Comparison of ENCODE assay signal across 9 cellular contexts in the genomic region with DNA sequence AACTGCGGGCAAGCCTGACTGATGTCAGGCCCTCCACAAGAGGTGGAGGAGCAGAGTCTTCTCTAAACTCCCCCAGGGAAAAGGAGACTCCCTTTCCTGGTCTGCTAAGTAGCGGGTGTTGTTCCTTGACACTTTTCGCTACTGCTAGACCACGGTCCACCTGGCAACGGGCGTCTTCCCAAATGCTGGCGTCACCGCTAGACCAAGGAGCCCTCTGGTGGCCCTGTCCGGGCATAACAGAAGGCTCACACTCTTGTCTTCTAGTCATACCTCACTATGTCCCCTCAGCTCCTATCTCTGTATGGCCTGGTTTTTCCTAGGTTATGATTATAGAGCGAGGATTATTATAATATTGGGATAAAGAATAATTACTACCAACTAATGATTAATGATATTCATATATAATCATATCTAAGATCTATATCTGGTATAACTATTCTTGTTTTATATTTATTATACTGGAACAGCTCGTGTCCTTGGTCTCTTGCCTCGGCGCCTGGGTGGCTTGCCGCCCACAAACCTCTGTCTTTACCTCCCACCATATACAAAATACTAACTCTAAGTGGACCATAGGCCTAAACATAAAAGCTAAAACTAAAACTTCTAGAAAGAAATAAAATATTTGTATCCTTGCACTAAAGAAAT. TPM values are rescaled to one million over a fixed set of nuclear protein-coding genes. Genes with fewer than 3 reads are reported as not detected.
DNase-seq lines count a peak whose midpoint lies in the region; FAIRE-seq and TF ChIP-seq lines count a peak whose summit lies in the region.
"Not testable (repeated sequence)": the region's sequence is repeated elsewhere in the genome, so short reads cannot be mapped to it uniquely, and the experiment has no call there.
"Had no signal": no experiment of that assay in that cellular context is flagged by ENCODE, and none has a peak within 500 bp of the region (broad histone marks: within the 10 kb centered on the region; RNA-seq: fewer than 3 reads in every experiment).

No MANE protein-coding gene starts in this region.

- FAIRE-seq in endothelial cell of umbilical vein (lab: Jason Lieb, UNC), result not testable (repeated sequence)

- H3K9me3 ChIP-seq in Loucy (ENCODE audit: insufficient read depth, low read depth, low read length); endothelial cell of umbilical vein (replicated peaks; ENCODE audit: control insufficient read depth, insufficient read depth, low read length); vagina: not testable (repeated sequence)

- intact Hi-C loops in endothelial cell of umbilical vein (cut with micrococcal nuclease), result loop anchor here (1.0 kb wide), 2 partner anchors 188 to 231 kb away; no protein-coding TSS in a partner anchor
- intact Hi-C loops in vagina (cut with DNase I), result not testable (repeated sequence)

- BruUV-seq in endothelial cell of umbilical vein (replicated peaks; lab: Mats Ljungman, UMichigan), result not testable (repeated sequence)

- not testable (repeated sequence) for H3K27me3 ChIP-seq in Loucy (ENCODE audit: insufficient read depth, low read length, poor library complexity, severe bottlenecking); endothelial cell of umbilical vein (ENCODE audit: control insufficient read depth in 2 of 2, insufficient read depth in 2 of 2, low read length in 2 of 2); vagina

- not testable (repeated sequence) for TF ChIP-seq POLR2A in endothelial cell of umbilical vein (IDR thresholded peaks at IDR 0.05; ENCODE audit: low read depth, low read length); vagina (IDR thresholded peaks at IDR 0.05)

- H3K9me1 ChIP-seq in endothelial cell of umbilical vein (replicated peaks; ENCODE audit: control insufficient read depth, extremely low read depth, insufficient read depth, low read length), result not testable (repeated sequence)

- not testable (repeated sequence) for H3K9ac ChIP-seq in Loucy (ENCODE audit: low read depth, low read length, poor library complexity, severe bottlenecking); endothelial cell of umbilical vein (replicated peaks; ENCODE audit: extremely low read depth, insufficient read depth, low read length)

- dilution Hi-C loops in endothelial cell of umbilical vein (cut with MboI; ENCODE audit: extremely low pct_ligation_motif_present, low sequenced_read_pairs), result not testable (repeated sequence)

- in situ Hi-C loops in SK-MEL-5 (cut with HindIII; ENCODE audit: low pct_unique_long_range_greater_than_20kb, low sequenced_read_pairs), result not testable (repeated sequence)

- not testable (repeated sequence) for H3K4me1 ChIP-seq in Loucy (ENCODE audit: insufficient read depth, low read length, poor library complexity, severe bottlenecking); endothelial cell of umbilical vein (ENCODE audit: control insufficient read depth, extremely low read depth, insufficient read depth, low read length); vagina

- H3K79me2 ChIP-seq in Loucy (ENCODE audit: insufficient read depth, low read length); endothelial cell of umbilical vein (ENCODE audit: control insufficient read depth, insufficient read depth, low read length): not testable (repeated sequence)

- H3K4me2 ChIP-seq in Loucy (ENCODE audit: low read depth, low read length, poor library complexity, severe bottlenecking); endothelial cell of umbilical vein (ENCODE audit: insufficient read depth, low read length): not testable (repeated sequence)

- H3K27ac ChIP-seq in endothelial cell of umbilical vein (ENCODE audit: insufficient read depth, low read depth, low read length); vagina: not testable (repeated sequence)

- not testable (repeated sequence) for H3K4me3 ChIP-seq in Loucy (ENCODE audit: low read length, poor library complexity, severe bottlenecking); endothelial cell of umbilical vein (replicated peaks in 1 of 3; ENCODE audit: insufficient read depth in 1 of 3, low read depth in 1 of 3, low read length in 3 of 3); vagina

- TF ChIP-seq CTCF in Loucy (conservative IDR thresholded peaks at IDR 0.05; ENCODE audit: low read length) (peak; percentile 26; the same call in 1 of the 2 replicates), endothelial cell of umbilical vein (IDR thresholded peaks at IDR 0.05; ENCODE audit: extremely low read depth in 1 of 2, insufficient read depth in 1 of 2, low read depth in 1 of 2, low read length in 2 of 2) (peak; percentile 11 to 43), vagina (IDR thresholded peaks at IDR 0.05) (peak in 2 of 3 experiments; percentile 12 to 26)

- peaks cover 58% of the 10 kb centered on the region; the same call in 1 of the 2 replicates for H3K36me3 ChIP-seq in Loucy (ENCODE audit: insufficient read depth, low read length)
- not testable (repeated sequence) for H3K36me3 ChIP-seq in endothelial cell of umbilical vein (ENCODE audit: control insufficient read depth in 2 of 2, extremely low read depth in 1 of 2, insufficient read depth in 2 of 2, low read length in 2 of 2)
- peaks cover 0 to 45% of the 10 kb centered on the region in 2 donors for H3K36me3 ChIP-seq in vagina

- POLR2A ChIA-PET in endothelial cell of umbilical vein (lab: Charles Lee), result not testable (repeated sequence)

- not testable (repeated sequence) for H3F3A ChIP-seq in Loucy (ENCODE audit: low read depth)

- CTCF ChIA-PET in endothelial cell of umbilical vein (lab: Charles Lee), result interaction anchor here (0.6 to 4.5 kb wide), 5 partner anchors 9 to 782 kb away, joined by 3 to 19 read pairs (median 4); partner anchors contain the start of gene KDM3B

- not testable (repeated sequence) for H4K20me1 ChIP-seq in Loucy (ENCODE audit: insufficient read depth, low read length, poor library complexity, severe bottlenecking); endothelial cell of umbilical vein (replicated peaks; ENCODE audit: control insufficient read depth, extremely low read depth, insufficient read depth, low read length)

- peak; percentile 43 for DNase-seq in EH (ENCODE audit: low read depth)
- DNase-seq in SK-MEL-5 (ENCODE audit: low read depth, low spot score), result peak; percentile 66
- DNase-seq in activated T-cell treated with anti-CD3 and anti-CD28 coated beads, Interleukin-2, amount 50 U/mL, for 48 hours, result peak; percentile 51 to 55
- DNase-seq in endothelial cell of umbilical vein (ENCODE audit: low read depth, low spot score), result peak; percentile 18
- DNase-seq in islet precursor cell, result peak; percentile 77
- peak; percentile 48 for DNase-seq in pons (ENCODE audit: low spot score)
- DNase-seq in vagina (ENCODE audit: extremely low spot score in 2 of 2), result not testable (repeated sequence)

- H2AFZ ChIP-seq in Loucy (ENCODE audit: low read length); endothelial cell of umbilical vein (ENCODE audit: low read depth, low read length): not testable (repeated sequence)

- not testable (repeated sequence) for H3K9me2 ChIP-seq in Loucy (replicated peaks; ENCODE audit: low read depth, low read length)

RNA-seq across cellular contexts. Expression of gene REEP2, which starts 27.7 kb away (rescaled TPM):
- 0.32 and 2.7 TPM in 2 replicates for total RNA-seq in SK-MEL-5 (2014; rRNA removed; shearing (Covaris generic))
- polyA plus RNA-seq in SK-MEL-5 (2015; cell fraction: cytosol; rRNA removed), result 0.91 and 1.2 TPM in 2 replicates
- polyA plus RNA-seq in SK-MEL-5 (2015; cell fraction: nucleus; rRNA removed), result 0.36 and 2.0 TPM in 2 replicates
- total RNA-seq in endothelial cell of umbilical vein (4.0 and 4.4 TPM in 2 replicates), vagina (6.1 TPM)
- 4.8 and 5.3 TPM in 2 replicates for polyA plus RNA-seq in endothelial cell of umbilical vein
- 4.3 and 4.5 TPM in 2 replicates for polyA plus RNA-seq in endothelial cell of umbilical vein (2011; cell fraction: cytosol; rRNA removed)
- 5.3 and 6.5 TPM in 2 replicates for polyA plus RNA-seq in endothelial cell of umbilical vein (2011; cell fraction: nucleus; rRNA removed)
- polyA plus RNA-seq in endothelial cell of umbilical vein (2012), result 2.4 and 3.5 TPM in 2 replicates
- polyA minus RNA-seq in endothelial cell of umbilical vein, result 5.2 and 9.2 TPM in 2 replicates
- polyA minus RNA-seq in endothelial cell of umbilical vein (2011; cell fraction: cytosol; rRNA and poly(A)+ RNA removed), result not detected
- polyA minus RNA-seq in endothelial cell of umbilical vein (2011; cell fraction: nucleus; rRNA and poly(A)+ RNA removed), result 1.1 and 1.9 TPM in 2 replicates
- total RNA-seq: mononuclear cell had no signal

RNA-seq across cellular contexts. Expression of gene EGR1, which starts 54.2 kb away (rescaled TPM):
- 1.9 and 2.8 TPM in 2 replicates for total RNA-seq in SK-MEL-5 (2014; rRNA removed; shearing (Covaris generic))
- polyA plus RNA-seq in SK-MEL-5 (2015; cell fraction: cytosol; rRNA removed), result 31.0 and 37.0 TPM in 2 replicates
- polyA plus RNA-seq in SK-MEL-5 (2015; cell fraction: nucleus; rRNA removed), result 22.4 and 24.0 TPM in 2 replicates
- total RNA-seq in endothelial cell of umbilical vein, result 5.5 and 12.7 TPM in 2 replicates
- polyA plus RNA-seq in endothelial cell of umbilical vein, result 6.5 and 7.2 TPM in 2 replicates
- polyA plus RNA-seq in endothelial cell of umbilical vein (2011; cell fraction: cytosol; rRNA removed), result 6.2 and 12.4 TPM in 2 replicates
- 21.1 and 28.3 TPM in 2 replicates for polyA plus RNA-seq in endothelial cell of umbilical vein (2011; cell fraction: nucleus; rRNA removed)
- polyA plus RNA-seq in endothelial cell of umbilical vein (2012), result 10.3 and 11.0 TPM in 2 replicates
- 6.2 and 6.7 TPM in 2 replicates for polyA minus RNA-seq in endothelial cell of umbilical vein
- polyA minus RNA-seq in endothelial cell of umbilical vein (2011; cell fraction: cytosol; rRNA and poly(A)+ RNA removed), result 1.0 TPM
- 8.8 and 18.4 TPM in 2 replicates for polyA minus RNA-seq in endothelial cell of umbilical vein (2011; cell fraction: nucleus; rRNA and poly(A)+ RNA removed)
- 119 TPM for total RNA-seq in vagina

RNA-seq across cellular contexts. Expression of gene KDM3B, which starts 58.6 kb away (rescaled TPM):
- 42.9 and 44.3 TPM in 2 replicates for total RNA-seq in SK-MEL-5 (2014; rRNA removed; shearing (Covaris generic))
- polyA plus RNA-seq in SK-MEL-5 (2015; cell fraction: cytosol; rRNA removed), result 34.3 and 44.0 TPM in 2 replicates
- 42.1 and 50.2 TPM in 2 replicates for polyA plus RNA-seq in SK-MEL-5 (2015; cell fraction: nucleus; rRNA removed)
- 52.6 and 55.7 TPM in 2 replicates for total RNA-seq in endothelial cell of umbilical vein
- 15.8 and 19.0 TPM in 2 replicates for polyA plus RNA-seq in endothelial cell of umbilical vein
- polyA plus RNA-seq in endothelial cell of umbilical vein (2011; cell fraction: cytosol; rRNA removed), result 22.6 and 24.9 TPM in 2 replicates
- polyA plus RNA-seq in endothelial cell of umbilical vein (2011; cell fraction: nucleus; rRNA removed), result 52.1 and 60.9 TPM in 2 replicates
- 24.6 and 31.8 TPM in 2 replicates for polyA plus RNA-seq in endothelial cell of umbilical vein (2012)
- polyA minus RNA-seq in endothelial cell of umbilical vein, result 70.9 and 72.3 TPM in 2 replicates
- 26.2 TPM for polyA minus RNA-seq in endothelial cell of umbilical vein (2011; cell fraction: cytosol; rRNA and poly(A)+ RNA removed)
- 43.6 and 55.2 TPM in 2 replicates for polyA minus RNA-seq in endothelial cell of umbilical vein (2011; cell fraction: nucleus; rRNA and poly(A)+ RNA removed)
- 48.6 TPM for total RNA-seq in vagina
